18 cellular contexts compared by ENCODE assay signal in genomic region chr17:39150104-39150634, GRCh38. TPM values are rescaled to one million over a fixed set of nuclear protein-coding genes. Genes with fewer than 3 reads are reported as not detected.
A peak's percentile ranks its signal among the peaks of the same experiment; 100 is the strongest.
DNase-seq lines count a peak whose midpoint lies in the region; ATAC-seq, FAIRE-seq and TF ChIP-seq lines count a peak whose summit lies in the region.
"Had no signal": no experiment of that assay in that cellular context is flagged by ENCODE, and none has a peak within 500 bp of the region (broad histone marks: within the 10 kb centered on the region; RNA-seq: fewer than 3 reads in every experiment).

No MANE protein-coding gene starts in this region.

- DNase-seq in activated CD4-positive, alpha-beta T cell treated with anti-CD3 and anti-CD28 coated beads, Interleukin-2, amount 10 ng/mL, durations not matched to agents 7 days and 5 days, result no peak
- DNase-seq in activated CD4-positive, alpha-beta T cell treated with anti-CD3 and anti-CD28 coated beads, Interleukin-2, amount 50 U/mL, for 48 hours, result no peak
- DNase-seq in Calu3, result no peak
- DNase-seq in astrocyte (ENCODE audit: low read depth), result no peak
- no peak for DNase-seq in HUDEP-2 (lab: John Stamatoyannopoulos, UW; ENCODE audit: unreplicated experiment in 76 of 76)
- DNase-seq in sciatic nerve (ENCODE audit: low spot score), result no peak
- no peak for DNase-seq in osteoblast (ENCODE audit: insufficient read length, low spot score, missing footprints)
- DNase-seq: activated CD4-positive, alpha-beta T cell treated with anti-CD3 and anti-CD28 coated beads, Interleukin-2, amount 50 U/mL, for 4 hours; COR-L47; head of caudate nucleus; left colon; stimulated activated naive B cell treated with anti-CD40 and anti-IgM and Interleukin-4, amounts not matched to agents 10 μg/mL and 1 μg/mL and 100 μg/mL, for 72 hours; T-helper 9 cell had no signal

- no peak for FAIRE-seq in astrocyte (lab: Jason Lieb, UNC)
- FAIRE-seq: A549, GM18507 had no signal

- no peaks in the 10 kb centered on the region for H3K9me3 ChIP-seq in astrocyte (ENCODE audit: insufficient read depth, low read depth, low read length)
- H3K9me3 ChIP-seq in osteoblast (ENCODE audit: low read depth, low read length), result no peaks in the 10 kb centered on the region
- H3K9me3 ChIP-seq: A549 had no signal

- H3K36me3 ChIP-seq in astrocyte (ENCODE audit: insufficient read depth, low read length) (no peaks in the 10 kb centered on the region), osteoblast (ENCODE audit: insufficient read depth, low read length) (no peaks in the 10 kb centered on the region)

- H2AFZ ChIP-seq in astrocyte (ENCODE audit: low read depth, low read length) (no peak overlapping the region), osteoblast (ENCODE audit: low read length) (no peak overlapping the region)

- peaks cover 21% of the 10 kb centered on the region for H3K27me3 ChIP-seq in astrocyte (ENCODE audit: insufficient read depth, low read length)
- peaks cover 34% of the 10 kb centered on the region for H3K27me3 ChIP-seq in osteoblast (ENCODE audit: insufficient read depth, low read length)

- no peaks in the 10 kb centered on the region for H4K20me1 ChIP-seq in astrocyte (ENCODE audit: insufficient read depth, low read length)
- no peaks in the 10 kb centered on the region for H4K20me1 ChIP-seq in osteoblast (ENCODE audit: insufficient read depth, low read length)

- no peak for TF ChIP-seq CTCF in Calu3 (IDR thresholded peaks at IDR 0.05; ENCODE audit: unreplicated experiment)
- no peak for TF ChIP-seq CTCF in astrocyte (IDR thresholded peaks at IDR 0.05; ENCODE audit: insufficient read depth, low read depth, low read length)
- TF ChIP-seq CTCF in nephron (IDR thresholded peaks at IDR 0.05; ENCODE audit: unreplicated experiment in 3 of 3), result no peak
- no peak for TF ChIP-seq CTCF in osteoblast (IDR thresholded peaks at IDR 0.05; ENCODE audit: extremely low read depth, low read depth, low read length)

- H3K27ac ChIP-seq in astrocyte (ENCODE audit: low read depth, low read length) (no peak overlapping the region), osteoblast (ENCODE audit: low read depth, low read length) (no peak overlapping the region)
- H3K27ac ChIP-seq: A549 had no signal

- H3K79me2 ChIP-seq in astrocyte (ENCODE audit: insufficient read depth, low read length), result no peaks in the 10 kb centered on the region
- no peaks in the 10 kb centered on the region for H3K79me2 ChIP-seq in osteoblast (ENCODE audit: insufficient read depth, low read length)

- peaks cover 2% of the 10 kb centered on the region for H3K36me3 Mint-ChIP-seq in activated CD4-positive, alpha-beta T cell treated with anti-CD3 and anti-CD28 coated beads, Interleukin-2, amount 10 ng/mL, durations not matched to agents 7 days and 5 days (ENCODE audit: low read depth)
- peaks cover 40% of the 10 kb centered on the region for H3K36me3 Mint-ChIP-seq in Calu3 (ENCODE audit: insufficient read depth, unreplicated experiment)
- no peaks in the 10 kb centered on the region for H3K36me3 Mint-ChIP-seq in astrocyte (ENCODE audit: low read depth, unreplicated experiment)
- no peaks in the 10 kb centered on the region for H3K36me3 Mint-ChIP-seq in nephron (ENCODE audit: low read depth)

- CTCF ChIA-PET in activated CD4-positive, alpha-beta T cell treated with anti-CD3 and anti-CD28 coated beads, Interleukin-2, amount 10 ng/mL, durations not matched to agents 7 days and 5 days (lab: Charles Lee), result interaction anchor here (0.7 kb wide), 1 partner anchor 167 kb away, joined by 3 read pairs; no protein-coding TSS in a partner anchor
- CTCF ChIA-PET in Calu3 (lab: Charles Lee), result interaction anchor here (0.6 to 6.1 kb wide), 6 partner anchors 25 to 499 kb away, joined by 3 to 502 read pairs (median 4); no protein-coding TSS in a partner anchor

- peak overlapping the region; percentile 6 for H3K4me3 Mint-ChIP-seq in activated CD4-positive, alpha-beta T cell treated with anti-CD3 and anti-CD28 coated beads, Interleukin-2, amount 10 ng/mL, durations not matched to agents 7 days and 5 days
- H3K4me3 Mint-ChIP-seq in Calu3 (ENCODE audit: low read depth, unreplicated experiment) (peak overlapping the region; percentile 95), astrocyte (ENCODE audit: unreplicated experiment) (peak overlapping the region; percentile 75), nephron (peak overlapping the region; percentile 77 to 89 (median 88))
- H3K4me3 Mint-ChIP-seq: stimulated activated naive B cell treated with anti-CD40 and anti-IgM and Interleukin-4, amounts not matched to agents 10 μg/mL and 1 μg/mL and 100 μg/mL, for 72 hours had no signal

- POLR2A ChIA-PET in activated CD4-positive, alpha-beta T cell treated with anti-CD3 and anti-CD28 coated beads, Interleukin-2, amount 10 ng/mL, durations not matched to agents 7 days and 5 days (lab: Charles Lee), result no interaction called here

- H3K4me1 ChIP-seq in astrocyte (ENCODE audit: insufficient read depth, low read length) (peaks cover 14% of the 10 kb centered on the region), osteoblast (ENCODE audit: insufficient read depth, low read length) (peaks cover 13% of the 10 kb centered on the region)

- no peak for ATAC-seq in sciatic nerve
- ATAC-seq: A549; left colon; stimulated activated naive B cell treated with anti-CD40 and anti-IgM and Interleukin-4, amounts not matched to agents 10 μg/mL and 1 μg/mL and 100 μg/mL, for 72 hours had no signal

- H3K27ac Mint-ChIP-seq in activated CD4-positive, alpha-beta T cell treated with anti-CD3 and anti-CD28 coated beads, Interleukin-2, amount 10 ng/mL, durations not matched to agents 7 days and 5 days, result no peak overlapping the region
- no peak overlapping the region for H3K27ac Mint-ChIP-seq in Calu3 (ENCODE audit: unreplicated experiment)
- no peak overlapping the region for H3K27ac Mint-ChIP-seq in astrocyte (ENCODE audit: unreplicated experiment)
- peak overlapping the region in 1 of 3 experiments; percentile 25 for H3K27ac Mint-ChIP-seq in nephron
- H3K27ac Mint-ChIP-seq: stimulated activated naive B cell treated with anti-CD40 and anti-IgM and Interleukin-4, amounts not matched to agents 10 μg/mL and 1 μg/mL and 100 μg/mL, for 72 hours had no signal

- H3K9me3 Mint-ChIP-seq in activated CD4-positive, alpha-beta T cell treated with anti-CD3 and anti-CD28 coated beads, Interleukin-2, amount 10 ng/mL, durations not matched to agents 7 days and 5 days, result no peaks in the 10 kb centered on the region
- H3K9me3 Mint-ChIP-seq in Calu3 (ENCODE audit: low read depth, unreplicated experiment) (no peaks in the 10 kb centered on the region), astrocyte (ENCODE audit: unreplicated experiment) (no peaks in the 10 kb centered on the region), nephron (no peaks in the 10 kb centered on the region)

- no peak overlapping the region for H3K9ac ChIP-seq in astrocyte (ENCODE audit: low read length)

- BruUV-seq in Calu3 (replicated peaks; lab: Mats Ljungman, UMichigan), result no TSS peak

- peaks cover 17% of the 10 kb centered on the region for H3K27me3 Mint-ChIP-seq in activated CD4-positive, alpha-beta T cell treated with anti-CD3 and anti-CD28 coated beads, Interleukin-2, amount 10 ng/mL, durations not matched to agents 7 days and 5 days
- H3K27me3 Mint-ChIP-seq in Calu3 (ENCODE audit: unreplicated experiment) (peaks cover 85% of the 10 kb centered on the region), astrocyte (ENCODE audit: low read depth, unreplicated experiment) (peaks cover 29% of the 10 kb centered on the region), nephron (ENCODE audit: low read depth) (peaks cover 48% of the 10 kb centered on the region)

- no peak overlapping the region for H3K4me3 ChIP-seq in astrocyte (ENCODE audit: insufficient read depth, low read depth, low read length)
- no peak overlapping the region for H3K4me3 ChIP-seq in osteoblast (ENCODE audit: insufficient read depth, low read length)
- H3K4me3 ChIP-seq: A549 had no signal

- H3K4me2 ChIP-seq in astrocyte (ENCODE audit: low read length) (no peak overlapping the region), osteoblast (ENCODE audit: insufficient read depth, low read length) (no peak overlapping the region)

- H3K4me1 Mint-ChIP-seq in activated CD4-positive, alpha-beta T cell treated with anti-CD3 and anti-CD28 coated beads, Interleukin-2, amount 10 ng/mL, durations not matched to agents 7 days and 5 days, result peaks cover 40% of the 10 kb centered on the region
- peaks cover 32% of the 10 kb centered on the region for H3K4me1 Mint-ChIP-seq in Calu3 (ENCODE audit: low read depth, unreplicated experiment)
- H3K4me1 Mint-ChIP-seq in astrocyte (ENCODE audit: low read depth, unreplicated experiment), result peaks cover 14% of the 10 kb centered on the region
- peaks cover 15% of the 10 kb centered on the region for H3K4me1 Mint-ChIP-seq in nephron

- intact Hi-C loops in Calu3 (cut with micrococcal nuclease; ENCODE audit: unreplicated experiment), result loop anchor here (5.0 kb wide), 3 partner anchors 323 to 398 kb away; partner anchors contain the start of genes CWC25 and PSMB3
- intact Hi-C loops in sciatic nerve (cut with DNase I), result loop anchor here (5.0 to 10.0 kb wide), 2 partner anchors 168 to 275 kb away; partner anchors contain the start of gene LASP1

RNA-seq across cellular contexts. Expression of gene PLXDC1, which starts 1.3 kb away (rescaled TPM):
- total RNA-seq in activated CD4-positive, alpha-beta T cell treated with anti-CD3 and anti-CD28 coated beads, Interleukin-2, amount 10 ng/mL, durations not matched to agents 7 days and 5 days, result 1 to 10 TPM; 6.0 to 6.3 TPM
- total RNA-seq in Calu3 (2022) (0.39 and 0.52 TPM in 2 replicates), astrocyte (8.9 and 13.8 TPM in 2 replicates), sciatic nerve (36.4 TPM), osteoblast (2.9 and 3.8 TPM in 2 replicates)
- total RNA-seq: epithelial cell of proximal tubule, HT-29 had no signal

RNA-seq across cellular contexts. Expression of gene ARL5C, which starts 15.8 kb away (rescaled TPM):
- total RNA-seq in activated CD4-positive, alpha-beta T cell treated with anti-CD3 and anti-CD28 coated beads, Interleukin-2, amount 10 ng/mL, durations not matched to agents 7 days and 5 days, result under 1 TPM in 1 of 2 experiments, not detected in 1; 0.15 TPM
- total RNA-seq in Calu3 (2022) (not detected in 2 replicates), astrocyte (not detected in 2 replicates), sciatic nerve (not detected), osteoblast (not detected in 2 replicates)
- total RNA-seq: epithelial cell of proximal tubule, HT-29 had no signal

RNA-seq across cellular contexts. Expression of gene CACNB1, which starts 47.3 kb away (rescaled TPM):
- 10 to 100 TPM; 14.8 to 18.3 TPM for total RNA-seq in activated CD4-positive, alpha-beta T cell treated with anti-CD3 and anti-CD28 coated beads, Interleukin-2, amount 10 ng/mL, durations not matched to agents 7 days and 5 days
- total RNA-seq in Calu3 (2022) (44.1 and 52.1 TPM in 2 replicates), astrocyte (16.6 and 16.9 TPM in 2 replicates), sciatic nerve (16.9 TPM), osteoblast (5.8 and 7.4 TPM in 2 replicates)

RNA-seq across cellular contexts. Expression of gene RPL19, which starts 49.9 kb away (rescaled TPM):
- 1,000 to 10,000 TPM; 1,832 to 1,924 TPM for total RNA-seq in activated CD4-positive, alpha-beta T cell treated with anti-CD3 and anti-CD28 coated beads, Interleukin-2, amount 10 ng/mL, durations not matched to agents 7 days and 5 days
- 6,584 and 6,763 TPM in 2 replicates for total RNA-seq in Calu3 (2022)
- total RNA-seq in astrocyte, result 1,346 and 1,451 TPM in 2 replicates
- 1,170 TPM for total RNA-seq in sciatic nerve
- total RNA-seq in osteoblast, result 1,279 and 1,302 TPM in 2 replicates

Comparison
In these comparisons a context has a peak if more than half of its experiments do, and no peak if none do; other contexts are left out.
1. H3K4me3 Mint-ChIP-seq: peak in every context shown above with its lines; median percentile 95 in Calu3; 88 in nephron; 75 in astrocyte; 6 in activated CD4-positive, alpha-beta T cell treated with anti-CD3 and anti-CD28 coated beads, Interleukin-2, amount 10 ng/mL, durations not matched to agents 7 days and 5 days.